In genomic region chr4:12729384-12729783, GRCh38 we compare ENCODE assay signal across 8 cellular contexts.
DNase-seq lines count a peak whose midpoint lies in the region; ATAC-seq and TF ChIP-seq lines count a peak whose summit lies in the region.

No MANE protein-coding gene starts in this region.

- no peaks in the 10 kb centered on the region for H3K9me3 Mint-ChIP-seq in activated T-cell treated with anti-CD3 and anti-CD28 coated beads, Interleukin-2, amount 50 U/mL, for 72 hours

- peak in 5 of 7 experiments; percentile 27 to 55 (median 35) for TF ChIP-seq CTCF in body of pancreas (IDR thresholded peaks at IDR 0.05)
- TF ChIP-seq CTCF in prostate gland (IDR thresholded peaks at IDR 0.05), result peak in 2 of 4 experiments; percentile 12 to 44

- no peak overlapping the region for H3K27ac Mint-ChIP-seq in activated T-cell treated with anti-CD3 and anti-CD28 coated beads, Interleukin-2, amount 50 U/mL, for 72 hours

- H3K27me3 ChIP-seq in body of pancreas, result no peaks in the 10 kb centered on the region
- no peaks in the 10 kb centered on the region for H3K27me3 ChIP-seq in prostate gland (replicated peaks; ENCODE audit: insufficient read depth)

- intact Hi-C loops in body of pancreas (cut with DNase I) (no loop called here), prostate gland (cut with DNase I) (loop anchor here (5.0 kb wide), 1 partner anchor 823 kb away; no protein-coding TSS in a partner anchor)

- WGBS in body of pancreas, 2 donors, result 0% methylated on average over 1 of the region's 1 CpG
- 0% methylated on average over 1 of the region's 1 CpG for WGBS in prostate gland

- DNase-seq in G401 (ENCODE audit: low spot score) (peak; percentile 3), body of pancreas (no peak), myocyte (ENCODE audit: low read depth) (peak; percentile 25), RPMI8226 (no peak), prostate gland (ENCODE audit: low spot score) (no peak)
- no peak for DNase-seq in activated T-cell treated with anti-CD3 and anti-CD28 coated beads, Interleukin-2, amount 50 U/mL, for 72 hours

- H3K36me3 ChIP-seq in body of pancreas (replicated peaks in 1 of 2; ENCODE audit: insufficient read depth in 1 of 2, low read depth in 2 of 2), result no peaks in the 10 kb centered on the region
- no peaks in the 10 kb centered on the region for H3K36me3 ChIP-seq in prostate gland

- in situ Hi-C loops in G401 (cut with HindIII; ENCODE audit: low sequenced_read_pairs), result no loop called here

- TF ChIP-seq RAD21 in Ishikawa (IDR thresholded peaks at IDR 0.05; ENCODE audit: low read depth), result peak; percentile 62

- H3K4me1 Mint-ChIP-seq in activated T-cell treated with anti-CD3 and anti-CD28 coated beads, Interleukin-2, amount 50 U/mL, for 72 hours (ENCODE audit: low read depth), result no peaks in the 10 kb centered on the region

- H3K4me1 ChIP-seq in body of pancreas (no peaks in the 10 kb centered on the region), prostate gland (replicated peaks) (no peaks in the 10 kb centered on the region)

- no peaks in the 10 kb centered on the region for H3K36me3 Mint-ChIP-seq in activated T-cell treated with anti-CD3 and anti-CD28 coated beads, Interleukin-2, amount 50 U/mL, for 72 hours (ENCODE audit: insufficient read depth in 2 of 2)

- peaks cover 30% of the 10 kb centered on the region for H3K27me3 Mint-ChIP-seq in activated T-cell treated with anti-CD3 and anti-CD28 coated beads, Interleukin-2, amount 50 U/mL, for 72 hours (ENCODE audit: low read depth)

- H3K9me3 ChIP-seq in body of pancreas (no peaks in the 10 kb centered on the region), prostate gland (no peaks in the 10 kb centered on the region)

- ATAC-seq in body of pancreas (no peak), HG02610 (IDR thresholded peaks at IDR 0.05; ENCODE audit: unreplicated experiment) (no peak)
- no peak for ATAC-seq in activated T-cell treated with anti-CD3 and anti-CD28 coated beads, Interleukin-2, amount 50 U/mL, for 72 hours (replicated peaks in 1 of 2)

- TF ChIP-seq POLR2A in body of pancreas (IDR thresholded peaks at IDR 0.05) (no peak), prostate gland (IDR thresholded peaks at IDR 0.05) (no peak)

- no peak overlapping the region for H3K4me3 Mint-ChIP-seq in activated T-cell treated with anti-CD3 and anti-CD28 coated beads, Interleukin-2, amount 50 U/mL, for 72 hours

- no peak for TF ChIP-seq EP300 in Ishikawa (IDR thresholded peaks at IDR 0.05; ENCODE audit: borderline replicate concordance)

- H3K27ac ChIP-seq in body of pancreas, result no peak overlapping the region
- H3K27ac ChIP-seq in prostate gland, result no peak overlapping the region

- H3K4me3 ChIP-seq in body of pancreas, result no peak overlapping the region
- no peak overlapping the region for H3K4me3 ChIP-seq in prostate gland

TF ChIP-seq in Ishikawa, 13 proteins besides CTCF, POLR2A, EP300 and RAD21:
- no peak for TF ChIP-seq CEBPB (IDR thresholded peaks at IDR 0.05)
- TF ChIP-seq FOXM1 (IDR thresholded peaks at IDR 0.05; ENCODE audit: borderline replicate concordance, low read depth), result no peak
- TF ChIP-seq YY1 (IDR thresholded peaks at IDR 0.05; ENCODE audit: low read depth), result no peak
- TF ChIP-seq REST (IDR thresholded peaks at IDR 0.05; ENCODE audit: low read depth), result no peak
- no peak for TF ChIP-seq USF1 (IDR thresholded peaks at IDR 0.05)
- no peak for TF ChIP-seq ZBTB7A (IDR thresholded peaks at IDR 0.05; ENCODE audit: low read depth)
- TF ChIP-seq EGR1 (IDR thresholded peaks at IDR 0.05), result no peak
- TF ChIP-seq TCF12 (IDR thresholded peaks at IDR 0.05; ENCODE audit: low read depth), result no peak
- no peak for TF ChIP-seq NFIC (IDR thresholded peaks at IDR 0.05)
- no peak for TF ChIP-seq MAX (IDR thresholded peaks at IDR 0.05)
- TF ChIP-seq TAF1 (IDR thresholded peaks at IDR 0.05; ENCODE audit: low read depth), result no peak
- no peak for TF ChIP-seq CREB1 (IDR thresholded peaks at IDR 0.05; ENCODE audit: low read depth)
- TF ChIP-seq TEAD4 (IDR thresholded peaks at IDR 0.05), result no peak

Comparison
In these comparisons a context has a peak if more than half of its experiments do, and no peak if none do; other contexts are left out.
1. DNase-seq: peak in G401 (single experiment) and myocyte (single experiment); none in body of pancreas (0 of 4), RPMI8226 (single experiment), prostate gland (single experiment) and activated T-cell treated with anti-CD3 and anti-CD28 coated beads, Interleukin-2, amount 50 U/mL, for 72 hours (0 of 2).